Comparison of ENCODE assay signal across 10 cellular contexts in the genomic region with DNA sequence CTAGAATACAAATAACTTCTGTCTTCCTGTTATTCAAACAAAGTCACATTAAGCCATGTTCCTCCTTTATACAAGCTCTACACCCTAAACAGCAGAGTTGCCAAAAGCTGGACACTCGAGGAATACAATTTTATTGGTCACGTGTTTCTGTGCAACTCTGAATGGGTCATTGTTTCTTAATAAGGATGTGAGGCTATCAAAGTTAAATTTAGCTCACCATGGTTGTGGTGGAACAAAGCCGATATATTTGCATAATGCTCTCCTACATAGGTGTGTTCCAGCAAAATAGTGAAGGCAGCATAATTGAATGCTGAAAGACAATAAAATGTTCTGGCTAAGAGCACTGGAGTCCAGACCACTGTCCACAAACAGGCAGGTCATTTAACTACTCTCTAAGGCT. TPM values are rescaled to one million over a fixed set of nuclear protein-coding genes. Genes with fewer than 3 reads are reported as not detected.
DNase-seq lines count a peak whose midpoint lies in the region; ATAC-seq and TF ChIP-seq lines count a peak whose summit lies in the region.
"Had no signal": no experiment of that assay in that cellular context is flagged by ENCODE, and none has a peak within 500 bp of the region (broad histone marks: within the 10 kb centered on the region; RNA-seq: fewer than 3 reads in every experiment).

No MANE protein-coding gene starts in this region.

- H3K4me1 ChIP-seq in body of pancreas, result no peaks in the 10 kb centered on the region

- intact Hi-C loops in body of pancreas (cut with DNase I), result no loop called here

- H3K27ac Mint-ChIP-seq in progenitor cell of endocrine pancreas, result no peak overlapping the region

- H3K4me3 ChIP-seq in GM12865 (ENCODE audit: low read depth, low read length) (no peak overlapping the region), body of pancreas (no peak overlapping the region)

- no peaks in the 10 kb centered on the region for H3K9me3 ChIP-seq in body of pancreas

- no peak overlapping the region for H3K4me3 Mint-ChIP-seq in progenitor cell of endocrine pancreas (ENCODE audit: low read depth)

- TF ChIP-seq CTCF in GM12865 (IDR thresholded peaks at IDR 0.05; ENCODE audit: insufficient read depth, low read depth, low read length, missing control alignments), result no peak
- TF ChIP-seq CTCF in body of pancreas (IDR thresholded peaks at IDR 0.05), result no peak
- TF ChIP-seq CTCF in progenitor cell of endocrine pancreas (IDR thresholded peaks at IDR 0.05; ENCODE audit: unreplicated experiment), result no peak

- WGBS in body of pancreas, 2 donors, result 22 to 32% methylated on average over 3 of the region's 3 CpGs

- peaks cover 3% of the 10 kb centered on the region for H3K9me3 Mint-ChIP-seq in progenitor cell of endocrine pancreas (ENCODE audit: low read depth)

- H3K4me1 Mint-ChIP-seq in progenitor cell of endocrine pancreas (ENCODE audit: low read depth), result peaks cover 2% of the 10 kb centered on the region

- peak; percentile 66 for DNase-seq in GM12865 (ENCODE audit: low read depth)
- peak in 1 of 4 donors; percentile 43 for DNase-seq in body of pancreas
- DNase-seq in activated T-cell treated with anti-CD3 and anti-CD28 coated beads, Interleukin-2, amount 50 U/mL, for 48 hours, result no peak
- no peak for DNase-seq in progenitor cell of endocrine pancreas (ENCODE audit: low spot score, unreplicated experiment)
- DNase-seq in activated CD4-positive, alpha-beta T cell treated with anti-CD3 and anti-CD28 coated beads for 48 hours, result no peak
- DNase-seq: DND-41 had no signal

- H3K27me3 ChIP-seq in body of pancreas, result no peaks in the 10 kb centered on the region

- H3K27ac ChIP-seq in body of pancreas, result peak overlapping the region in 2 of 4 donors; percentile 13 to 60
- H3K27ac ChIP-seq: epithelial cell of prostate had no signal

- no peaks in the 10 kb centered on the region for H3K36me3 ChIP-seq in body of pancreas (replicated peaks in 1 of 2; ENCODE audit: insufficient read depth in 1 of 2, low read depth in 2 of 2)

- no peak for TF ChIP-seq POLR2A in body of pancreas (IDR thresholded peaks at IDR 0.05)

- peak; percentile 57 for ATAC-seq in GM21390 (IDR thresholded peaks at IDR 0.05; ENCODE audit: unreplicated experiment)
- peak; percentile 61 for ATAC-seq in HG03442 (IDR thresholded peaks at IDR 0.05; ENCODE audit: unreplicated experiment)
- peak; percentile 89 for ATAC-seq in body of pancreas
- ATAC-seq in SK-N-SH treated with all-trans-retinoic acid at 6 μM for 48 hours, result no peak

- no peaks in the 10 kb centered on the region for H3K27me3 Mint-ChIP-seq in progenitor cell of endocrine pancreas

- peaks cover 2% of the 10 kb centered on the region for H3K36me3 Mint-ChIP-seq in progenitor cell of endocrine pancreas (ENCODE audit: insufficient read depth)

TF ChIP-seq in SK-N-SH treated with all-trans-retinoic acid at 6 μM for 48 hours, 23 proteins besides CTCF, POLR2A, EP300 and RAD21 (continues in another document):
- no peak for TF ChIP-seq ZNF565 (CRISPR knock-in tag; conservative IDR thresholded peaks at IDR 0.05; ENCODE audit: low read depth)
- no peak for TF ChIP-seq ISL1 (CRISPR knock-in tag; IDR thresholded peaks at IDR 0.05)
- no peak for TF ChIP-seq PATZ1 (CRISPR knock-in tag; IDR thresholded peaks at IDR 0.05; ENCODE audit: borderline replicate concordance)
- TF ChIP-seq CREB5 (CRISPR knock-in tag; IDR thresholded peaks at IDR 0.05; ENCODE audit: low read depth), result no peak
- no peak for TF ChIP-seq ZNF8 (CRISPR knock-in tag; IDR thresholded peaks at IDR 0.05)
- TF ChIP-seq TCF4 (CRISPR knock-in tag; IDR thresholded peaks at IDR 0.05; ENCODE audit: borderline replicate concordance), result no peak
- TF ChIP-seq OSR1 (CRISPR knock-in tag; IDR thresholded peaks at IDR 0.05), result no peak
- TF ChIP-seq ZC3H10 (CRISPR knock-in tag; IDR thresholded peaks at IDR 0.05), result no peak
- TF ChIP-seq ESRRG (CRISPR knock-in tag; IDR thresholded peaks at IDR 0.05), result no peak
- no peak for TF ChIP-seq ZFP3 (CRISPR knock-in tag; IDR thresholded peaks at IDR 0.05)
- TF ChIP-seq ARNTL (CRISPR knock-in tag; IDR thresholded peaks at IDR 0.05; ENCODE audit: borderline replicate concordance, low read depth), result no peak
- no peak for TF ChIP-seq PPARA (CRISPR knock-in tag; IDR thresholded peaks at IDR 0.05; ENCODE audit: borderline replicate concordance)
- TF ChIP-seq TOX (CRISPR knock-in tag; IDR thresholded peaks at IDR 0.05; ENCODE audit: borderline replicate concordance), result no peak
- TF ChIP-seq POU6F1 (CRISPR knock-in tag; IDR thresholded peaks at IDR 0.05; ENCODE audit: borderline replicate concordance, low read depth), result no peak
- TF ChIP-seq, protein P1, sequence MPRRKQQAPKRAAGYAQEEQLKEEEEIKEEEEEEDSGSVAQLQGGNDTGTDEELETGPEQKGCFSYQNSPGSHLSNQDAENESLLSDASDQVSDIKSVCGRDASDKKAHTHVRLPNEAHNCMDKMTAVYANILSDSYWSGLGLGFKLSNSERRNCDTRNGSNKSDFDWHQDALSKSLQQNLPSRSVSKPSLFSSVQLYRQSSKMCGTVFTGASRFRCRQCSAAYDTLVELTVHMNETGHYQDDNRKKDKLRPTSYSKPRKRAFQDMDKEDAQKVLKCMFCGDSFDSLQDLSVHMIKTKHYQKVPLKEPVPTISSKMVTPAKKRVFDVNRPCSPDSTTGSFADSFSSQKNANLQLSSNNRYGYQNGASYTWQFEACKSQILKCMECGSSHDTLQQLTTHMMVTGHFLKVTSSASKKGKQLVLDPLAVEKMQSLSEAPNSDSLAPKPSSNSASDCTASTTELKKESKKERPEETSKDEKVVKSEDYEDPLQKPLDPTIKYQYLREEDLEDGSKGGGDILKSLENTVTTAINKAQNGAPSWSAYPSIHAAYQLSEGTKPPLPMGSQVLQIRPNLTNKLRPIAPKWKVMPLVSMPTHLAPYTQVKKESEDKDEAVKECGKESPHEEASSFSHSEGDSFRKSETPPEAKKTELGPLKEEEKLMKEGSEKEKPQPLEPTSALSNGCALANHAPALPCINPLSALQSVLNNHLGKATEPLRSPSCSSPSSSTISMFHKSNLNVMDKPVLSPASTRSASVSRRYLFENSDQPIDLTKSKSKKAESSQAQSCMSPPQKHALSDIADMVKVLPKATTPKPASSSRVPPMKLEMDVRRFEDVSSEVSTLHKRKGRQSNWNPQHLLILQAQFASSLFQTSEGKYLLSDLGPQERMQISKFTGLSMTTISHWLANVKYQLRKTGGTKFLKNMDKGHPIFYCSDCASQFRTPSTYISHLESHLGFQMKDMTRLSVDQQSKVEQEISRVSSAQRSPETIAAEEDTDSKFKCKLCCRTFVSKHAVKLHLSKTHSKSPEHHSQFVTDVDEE (CRISPR knock-in tag; IDR thresholded peaks at IDR 0.05), result no peak
- TF ChIP-seq, protein P2, sequence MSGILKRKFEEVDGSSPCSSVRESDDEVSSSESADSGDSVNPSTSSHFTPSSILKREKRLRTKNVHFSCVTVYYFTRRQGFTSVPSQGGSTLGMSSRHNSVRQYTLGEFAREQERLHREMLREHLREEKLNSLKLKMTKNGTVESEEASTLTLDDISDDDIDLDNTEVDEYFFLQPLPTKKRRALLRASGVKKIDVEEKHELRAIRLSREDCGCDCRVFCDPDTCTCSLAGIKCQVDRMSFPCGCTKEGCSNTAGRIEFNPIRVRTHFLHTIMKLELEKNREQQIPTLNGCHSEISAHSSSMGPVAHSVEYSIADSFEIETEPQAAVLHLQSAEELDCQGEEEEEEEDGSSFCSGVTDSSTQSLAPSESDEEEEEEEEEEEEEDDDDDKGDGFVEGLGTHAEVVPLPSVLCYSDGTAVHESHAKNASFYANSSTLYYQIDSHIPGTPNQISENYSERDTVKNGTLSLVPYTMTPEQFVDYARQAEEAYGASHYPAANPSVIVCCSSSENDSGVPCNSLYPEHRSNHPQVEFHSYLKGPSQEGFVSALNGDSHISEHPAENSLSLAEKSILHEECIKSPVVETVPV (CRISPR knock-in tag; IDR thresholded peaks at IDR 0.05), result no peak

RNA-seq across cellular contexts. Expression of gene CD2AP, which starts 36.9 kb away (rescaled TPM):
- total RNA-seq in body of pancreas (10 to 100 TPM; 28.5 to 31.0 TPM), progenitor cell of endocrine pancreas (47.7 and 50.6 TPM in 2 replicates)
